In the genomic region with DNA sequence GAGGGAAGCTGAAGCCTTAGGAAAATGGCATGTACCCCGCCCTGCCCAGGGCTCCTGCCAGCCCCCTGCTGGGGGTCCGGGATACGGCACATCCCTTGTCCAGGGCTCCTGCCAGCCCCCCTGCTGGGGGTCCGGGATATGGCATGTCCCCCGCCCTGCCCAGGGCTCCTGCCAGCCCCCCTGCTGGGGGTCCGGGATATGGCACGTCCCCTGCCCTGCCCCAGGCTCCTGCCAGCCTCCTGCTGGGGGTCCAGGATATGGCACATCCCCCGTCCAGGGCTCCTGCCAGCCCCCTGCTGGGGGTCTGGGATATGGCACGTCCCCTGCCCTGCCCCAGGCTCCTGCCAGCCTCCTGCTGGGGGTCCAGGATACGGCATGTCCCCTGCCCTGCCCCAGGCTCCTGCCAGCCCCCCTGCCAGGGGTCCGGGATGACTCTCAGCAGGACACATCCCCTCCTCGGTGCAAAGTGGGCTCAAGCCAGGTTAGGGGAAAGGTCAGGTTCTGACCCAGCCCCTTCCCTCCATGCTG, we compare ENCODE assay signal across 10 cellular contexts. TPM values are rescaled to one million over a fixed set of nuclear protein-coding genes. Genes with fewer than 3 reads are reported as not detected.
DNase-seq lines count a peak whose midpoint lies in the region; ATAC-seq and TF ChIP-seq lines count a peak whose summit lies in the region.
"Had no signal": no experiment of that assay in that cellular context is flagged by ENCODE, and none has a peak within 500 bp of the region (broad histone marks: within the 10 kb centered on the region; RNA-seq: fewer than 3 reads in every experiment).

No MANE protein-coding gene starts in this region.

- H3K9me2 ChIP-seq in OCI-LY7 (ENCODE audit: insufficient read depth, low read length): no peaks in the 10 kb centered on the region

- DNase-seq in GM12864 (ENCODE audit: low read depth) (no peak), OCI-LY7 (ENCODE audit: low spot score) (peak; percentile 52), fibroblast of pulmonary artery (ENCODE audit: low read depth) (no peak), retina (peak; percentile 85), mesenteric fat pad (ENCODE audit: low spot score) (no peak), NCI-H446 treated with DMSO at 0.1 percent for 48 hours (lab: John Stamatoyannopoulos, UW) (no peak), GM10248 (ENCODE audit: extremely low spot score) (no peak)
- DNase-seq: NCI-H82 had no signal

- TF ChIP-seq CTCF in GM12864 (IDR thresholded peaks at IDR 0.05; ENCODE audit: low read depth, low read length, missing control alignments) (peak; percentile 56), OCI-LY7 (conservative IDR thresholded peaks at IDR 0.05; ENCODE audit: low read length) (peak; percentile 76), fibroblast of pulmonary artery (IDR thresholded peaks at IDR 0.05; ENCODE audit: low read length, missing control alignments) (peak; percentile 25), GM10248 (IDR thresholded peaks at IDR 0.05; ENCODE audit: control extremely low read depth, extremely low read depth, low read depth, missing control alignments) (no peak)

- H3K4me3 ChIP-seq in GM12864 (ENCODE audit: low read depth, low read length): no peak overlapping the region
- no peak overlapping the region for H3K4me3 ChIP-seq in OCI-LY7 (ENCODE audit: low read depth, low read length, poor library complexity, severe bottlenecking)
- no peak overlapping the region for H3K4me3 ChIP-seq in fibroblast of pulmonary artery (replicated peaks; ENCODE audit: low read depth, low read length)
- H3K4me3 ChIP-seq: ovary had no signal

- no peak overlapping the region for H2AFZ ChIP-seq in OCI-LY7 (ENCODE audit: low read length)

- no peaks in the 10 kb centered on the region for H3K79me2 ChIP-seq in OCI-LY7 (ENCODE audit: insufficient read depth, low read depth, low read length)

- no peaks in the 10 kb centered on the region for H3K9me3 ChIP-seq in OCI-LY7 (ENCODE audit: low read length)
- H3K9me3 ChIP-seq: ovary had no signal

- H4K20me1 ChIP-seq in OCI-LY7 (ENCODE audit: insufficient read depth, low read length): no peaks in the 10 kb centered on the region

- intact Hi-C loops in OCI-LY7 (cut with micrococcal nuclease; ENCODE audit: unreplicated experiment): no loop called here

- no TSS peak for BruUV-seq in OCI-LY7 (replicated peaks; lab: Mats Ljungman, UMichigan)

- no peaks in the 10 kb centered on the region for H3K4me1 ChIP-seq in OCI-LY7 (ENCODE audit: insufficient read depth, low read length, poor library complexity, severe bottlenecking)

- H3K4me2 ChIP-seq in OCI-LY7 (ENCODE audit: low read length): no peak overlapping the region

- CTCF ChIA-PET in OCI-LY7 (lab: Charles Lee; ENCODE audit: unreplicated experiment): no interaction called here
- CTCF ChIA-PET in GM10248 (lab: Yijun Ruan, JAX): interaction anchor here (0.7 kb wide), 1 partner anchor 13 kb away, joined by 3 read pairs; no protein-coding TSS in a partner anchor

- H3K36me3 ChIP-seq in OCI-LY7 (ENCODE audit: insufficient read depth, low read length): no peaks in the 10 kb centered on the region
- H3K36me3 ChIP-seq: ovary had no signal

- no peak for ATAC-seq in GM19452 (IDR thresholded peaks at IDR 0.05; ENCODE audit: unreplicated experiment)

- POLR2A ChIA-PET in OCI-LY7 (lab: Charles Lee) (no interaction called here), GM10248 (lab: Yijun Ruan, JAX) (no interaction called here)

- no peak overlapping the region for H3K27ac ChIP-seq in OCI-LY7 (ENCODE audit: low read depth, low read length, poor library complexity, severe bottlenecking)
- H3K27ac ChIP-seq: ovary had no signal

RNA-seq across cellular contexts. Expression of a gene that starts 43.2 kb away (rescaled TPM):
- total RNA-seq in OCI-LY7 (2014; rRNA removed; shearing (Covaris generic)): 1.0 and 5.9 TPM in 2 replicates
- total RNA-seq in OCI-LY7 (2022): 2.0 and 2.2 TPM in 2 replicates
- 31.5 TPM for total RNA-seq in mesenteric fat pad

Comparison
In these comparisons a context has a peak if more than half of its experiments do, and no peak if none do; other contexts are left out.
1. DNase-seq: peak in OCI-LY7 (single experiment) and retina (single experiment); none in GM12864 (single experiment), fibroblast of pulmonary artery (single experiment), mesenteric fat pad (single experiment), NCI-H446 treated with DMSO at 0.1 percent for 48 hours (single experiment) and GM10248 (single experiment).